7 cellular contexts compared by ENCODE assay signal in the genomic region with DNA sequence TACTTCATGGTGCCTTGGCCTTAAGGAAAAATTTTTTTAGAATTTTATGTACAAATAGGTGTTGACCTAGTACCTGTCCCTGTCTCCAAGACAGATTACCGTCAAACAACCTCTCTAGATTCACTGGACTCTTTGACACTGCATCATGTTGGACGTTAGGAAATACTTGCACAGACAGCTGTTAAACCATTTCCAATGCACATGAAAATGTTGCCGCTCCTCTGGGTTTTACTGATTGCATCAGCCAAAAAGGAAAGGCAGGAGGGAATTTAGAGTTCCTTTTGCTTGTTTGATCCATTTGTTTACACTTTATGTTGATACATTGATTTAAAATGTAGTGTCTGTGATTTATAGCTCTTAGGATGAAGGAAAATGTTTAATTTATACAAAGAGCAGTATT.
"Had no signal": no experiment of that assay in that cellular context is flagged by ENCODE, and none has a peak within 500 bp of the region (broad histone marks: within the 10 kb centered on the region; RNA-seq: fewer than 3 reads in every experiment).

No MANE protein-coding gene starts in this region.

- FAIRE-seq: HepG2, HTR-8/SVneo had no signal

- H3K27ac ChIP-seq: HL-60 had no signal

- H3K27ac Mint-ChIP-seq: IgD-negative memory B cell had no signal

- H3K4me3 Mint-ChIP-seq: IgD-negative memory B cell had no signal

- H3K27me3 Mint-ChIP-seq: IgD-negative memory B cell had no signal

- DNase-seq: IMR-90, KBM-7, KG1 had no signal

- ATAC-seq: HepG2 had no signal
